In the genomic region with DNA sequence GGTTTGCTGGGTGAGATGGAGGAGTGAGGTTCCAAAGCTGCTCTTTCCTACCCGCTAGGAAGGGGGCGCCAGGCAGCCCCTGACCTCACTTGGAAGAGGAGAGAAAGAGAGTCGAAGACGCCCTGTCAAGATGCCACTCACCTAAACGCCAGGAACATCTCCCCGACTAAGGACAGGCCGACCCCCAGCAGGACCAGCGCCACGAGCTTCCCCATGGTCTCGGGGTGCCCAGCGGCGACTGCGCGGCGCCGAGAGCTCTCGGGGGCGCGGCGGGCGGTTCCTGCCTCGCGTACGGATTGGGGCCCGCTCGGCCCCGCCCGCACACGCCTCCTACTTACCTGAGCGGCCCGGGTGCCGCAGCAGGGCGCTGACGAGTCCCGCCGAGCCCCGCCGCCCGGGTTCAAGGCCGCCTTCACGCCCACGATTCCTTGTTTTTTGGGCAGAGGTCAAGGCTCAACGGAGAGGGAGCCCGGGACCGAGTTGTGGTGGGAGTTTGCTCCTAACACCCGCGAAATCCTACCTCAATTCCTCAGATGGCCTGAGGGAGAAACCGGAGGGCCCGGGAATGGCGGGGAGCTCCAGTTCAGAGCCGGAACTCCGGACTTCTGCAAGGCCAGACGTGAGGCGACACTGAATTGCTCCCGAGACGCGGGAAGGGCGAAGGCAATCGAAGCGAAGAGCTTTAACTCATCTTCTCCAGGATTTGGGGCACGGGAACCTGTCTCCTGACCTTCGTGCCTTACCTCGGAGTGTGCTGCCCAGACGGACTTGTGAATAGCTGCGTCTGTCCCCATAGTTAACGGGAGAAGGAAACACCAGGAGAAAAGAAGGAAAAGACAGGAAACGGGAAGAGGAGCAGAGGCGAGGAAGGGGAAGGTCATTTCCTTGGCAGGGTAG, we compare ENCODE assay signal across 9 cellular contexts. TPM values are rescaled to one million over a fixed set of nuclear protein-coding genes. Genes with fewer than 3 reads are reported as not detected.
DNase-seq lines count a peak whose midpoint lies in the region; ATAC-seq and TF ChIP-seq lines count a peak whose summit lies in the region.
"Had no signal": no experiment of that assay in that cellular context is flagged by ENCODE, and none has a peak within 500 bp of the region (broad histone marks: within the 10 kb centered on the region; RNA-seq: fewer than 3 reads in every experiment).

PON3 (minus strand) TSS at position 240 of the 897 bp plus-strand sequence; CDS start at position 215, 25 bp downstream.

- H3K27ac ChIP-seq in mesendoderm (ENCODE audit: low read depth, low read length) = no peak within 1 kb of the TSS

- peaks cover 41% of the 10 kb centered on the region for H3K27me3 Mint-ChIP-seq in central memory CD8-positive, alpha-beta T cell
- H3K27me3 Mint-ChIP-seq in mesothelial cell of epicardium (ENCODE audit: low read depth) = no peaks in the 10 kb centered on the region

- WGBS in mesendoderm (ENCODE audit: extremely low coverage, insufficient coverage, low lambda C conversion rate) = no CpG with 5 or more reads among the region's 68 CpGs

- H4K5ac ChIP-seq in mesendoderm (ENCODE audit: low read length) = no peak within 1 kb of the TSS

- H3K4me3 ChIP-seq in mesendoderm (ENCODE audit: low read length) = no peak within 1 kb of the TSS

- H3K27me3 ChIP-seq in mesendoderm (ENCODE audit: insufficient read depth, low read length, poor library complexity) = no peaks in the 10 kb centered on the region

- H3K79me1 ChIP-seq in mesendoderm (ENCODE audit: low read length) = no peaks in the 10 kb centered on the region

- no peak within 1 kb of the TSS for H2AK5ac ChIP-seq in mesendoderm (ENCODE audit: low read length)

- no peak for TF ChIP-seq CTCF in mesothelial cell of epicardium (IDR thresholded peaks at IDR 0.05; ENCODE audit: unreplicated experiment)

- no peak within 1 kb of the TSS for H3K56ac ChIP-seq in mesendoderm (ENCODE audit: low read length)

- H4K8ac ChIP-seq in mesendoderm (ENCODE audit: low read depth, low read length) = no peak within 1 kb of the TSS

- no peaks in the 10 kb centered on the region for H3K36me3 ChIP-seq in mesendoderm (ENCODE audit: control insufficient read depth, insufficient read depth, low read length)

- no peaks in the 10 kb centered on the region for H3K4me1 Mint-ChIP-seq in central memory CD8-positive, alpha-beta T cell
- H3K4me1 Mint-ChIP-seq in mesothelial cell of epicardium = peaks cover 5% of the 10 kb centered on the region

- no peak within 1 kb of the TSS for H2BK15ac ChIP-seq in mesendoderm (replicated peaks; ENCODE audit: low read depth)

- H3K79me2 ChIP-seq in mesendoderm (ENCODE audit: control insufficient read depth, insufficient read depth, low read length) = no peaks in the 10 kb centered on the region

- ATAC-seq in GM18498 (IDR thresholded peaks at IDR 0.05; ENCODE audit: unreplicated experiment) = peak; percentile 53
- peak; percentile 65 for ATAC-seq in central memory CD8-positive, alpha-beta T cell (replicated peaks; ENCODE audit: extremely low read depth, poor library complexity, severe bottlenecking)

- no peak within 1 kb of the TSS for H3K9ac ChIP-seq in mesendoderm (ENCODE audit: low read length)

- H3K4ac ChIP-seq in mesendoderm (ENCODE audit: low read depth, low read length) = no peak within 1 kb of the TSS

- H2BK120ac ChIP-seq in mesendoderm (ENCODE audit: low read depth, low read length) = no peak within 1 kb of the TSS

- no peak within 1 kb of the TSS for H3K27ac Mint-ChIP-seq in central memory CD8-positive, alpha-beta T cell (ENCODE audit: low read depth)
- H3K27ac Mint-ChIP-seq in mesothelial cell of epicardium = no peak within 1 kb of the TSS

- H3K23ac ChIP-seq in mesendoderm (ENCODE audit: low read length) = no peak within 1 kb of the TSS

- H3K18ac ChIP-seq in mesendoderm (ENCODE audit: low read length) = no peak within 1 kb of the TSS

- no peak within 1 kb of the TSS for H3K4me2 ChIP-seq in mesendoderm (ENCODE audit: low read length)

- H2BK5ac ChIP-seq in mesendoderm (ENCODE audit: low read length) = no peak within 1 kb of the TSS

- peaks cover 2% of the 10 kb centered on the region for H3K36me3 Mint-ChIP-seq in central memory CD8-positive, alpha-beta T cell (ENCODE audit: insufficient read depth)
- H3K36me3 Mint-ChIP-seq in mesothelial cell of epicardium = no peaks in the 10 kb centered on the region

- DNase-seq in NCI-H2081 (lab: John Stamatoyannopoulos, UW) = peak; percentile 72 to 90
- no peak for DNase-seq in central memory CD8-positive, alpha-beta T cell (ENCODE audit: low spot score in 2 of 2)
- DNase-seq in mesendoderm = peak; percentile 16
- no peak for DNase-seq in kidney tubule cell (ENCODE audit: low spot score)
- no peak for DNase-seq in GDM1 (lab: John Stamatoyannopoulos, UW)
- no peak for DNase-seq in activated CD4-positive, CD25-positive, alpha-beta regulatory T cell (lab: John Stamatoyannopoulos, UW)
- no peak for DNase-seq in mesothelial cell of epicardium (ENCODE audit: low spot score in 2 of 2, unreplicated experiment in 2 of 2)

- no peaks in the 10 kb centered on the region for H3K4me1 ChIP-seq in mesendoderm (ENCODE audit: control insufficient read depth, low read depth, low read length)

- peak within 1 kb of the TSS; percentile 35 for H3K4me3 Mint-ChIP-seq in central memory CD8-positive, alpha-beta T cell
- no peak within 1 kb of the TSS for H3K4me3 Mint-ChIP-seq in mesothelial cell of epicardium

- H3K9me3 Mint-ChIP-seq in central memory CD8-positive, alpha-beta T cell = no peaks in the 10 kb centered on the region
- peaks cover 3% of the 10 kb centered on the region for H3K9me3 Mint-ChIP-seq in mesothelial cell of epicardium

RNA-seq across cellular contexts. Expression of gene PON3, which starts in this region (rescaled TPM):
- polyA plus RNA-seq in mesendoderm (2013, experiment 1 of 2) = 0.03 TPM
- polyA plus RNA-seq in mesendoderm (2013, experiment 2 of 2) = 0.03 TPM
- total RNA-seq in mesothelial cell of epicardium = not detected in 3 replicates
- total RNA-seq: kidney epithelial cell had no signal

Comparison
In these comparisons a context has a peak if more than half of its experiments do, and no peak if none do; other contexts are left out.
1. DNase-seq: peak in NCI-H2081 (2 of 2) and mesendoderm (single experiment); none in central memory CD8-positive, alpha-beta T cell (0 of 2), kidney tubule cell (single experiment), GDM1 (single experiment), activated CD4-positive, CD25-positive, alpha-beta regulatory T cell (0 of 4) and mesothelial cell of epicardium (0 of 2).